27 cellular contexts compared by ENCODE assay signal in the genomic region with DNA sequence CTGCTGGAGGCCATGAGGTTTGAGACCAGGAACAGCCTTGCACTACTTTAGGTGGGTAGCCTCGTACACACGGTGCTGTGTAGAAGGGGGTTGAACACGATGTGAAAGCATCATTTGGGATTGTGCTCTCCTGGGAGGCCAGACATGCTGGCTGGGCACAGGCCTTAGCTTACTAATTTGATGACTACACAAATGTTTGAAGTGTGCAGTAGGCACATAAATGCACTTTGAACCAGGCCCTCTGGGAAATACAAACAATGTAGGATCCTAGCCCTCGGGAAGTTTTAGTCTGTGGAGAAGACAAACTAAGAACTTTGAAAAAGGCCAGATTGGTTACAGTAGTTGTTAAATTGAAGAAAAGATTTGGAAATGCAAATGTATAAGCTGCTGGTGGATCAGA.
"Had no signal": no experiment of that assay in that cellular context is flagged by ENCODE, and none has a peak within 500 bp of the region (broad histone marks: within the 10 kb centered on the region; RNA-seq: fewer than 3 reads in every experiment).

No MANE protein-coding gene starts in this region.

- H3K9me3 Mint-ChIP-seq: stimulated activated effector memory CD8-positive, alpha-beta T cell treated with anti-CD3 and anti-CD28 coated beads, Interleukin-12 subunit alpha, Interleukin-12 subunit beta, amount 100 ng/mL, for 72 hours; type B pancreatic cell had no signal

- H3K27me3 Mint-ChIP-seq: naive thymus-derived CD4-positive, alpha-beta T cell; type B pancreatic cell had no signal

- H3K4me3 ChIP-seq: coronary artery, esophagus squamous epithelium, heart right ventricle, ovary, right atrium auricular region, sigmoid colon, stomach, thyroid gland had no signal

- H3K36me3 ChIP-seq: ovary, right atrium auricular region, thyroid gland had no signal

- H3K4me1 ChIP-seq: esophagus squamous epithelium, sigmoid colon, stomach, thyroid gland had no signal

- H3K27me3 ChIP-seq: esophagus squamous epithelium, heart right ventricle, ovary, right atrium auricular region, sigmoid colon, stomach, thyroid gland had no signal

- H3K4me3 Mint-ChIP-seq: immature natural killer cell; mesothelial cell of epicardium; naive thymus-derived CD4-positive, alpha-beta T cell; nephron; stimulated activated effector memory CD8-positive, alpha-beta T cell treated with anti-CD3 and anti-CD28 coated beads, Interleukin-12 subunit alpha, Interleukin-12 subunit beta, amount 100 ng/mL, for 72 hours; type B pancreatic cell had no signal

- H3K27ac Mint-ChIP-seq: immature natural killer cell; mesothelial cell of epicardium; nephron; stimulated activated effector memory CD8-positive, alpha-beta T cell treated with anti-CD3 and anti-CD28 coated beads, Interleukin-12 subunit alpha, Interleukin-12 subunit beta, amount 100 ng/mL, for 72 hours; type B pancreatic cell had no signal

- DNase-seq: dermis blood vessel endothelial cell; effector memory CD4-positive, alpha-beta T cell; erythroblast; esophagus squamous epithelium; foreskin melanocyte; glutamatergic neuron; heart right ventricle; hypothalamus; immature natural killer cell; kidney glomerular epithelial cell; mesenchymal stem cell; naive thymus-derived CD4-positive, alpha-beta T cell; nucleus accumbens; ovary; posterior cingulate gyrus; sigmoid colon; stimulated activated CD4-positive, alpha-beta T cell treated with anti-CD3 and anti-CD28 coated beads, Interleukin-2, amount 100 ng/mL, for 24 hours; stimulated activated CD4-positive, alpha-beta T cell treated with anti-CD3 and anti-CD28 coated beads, Interleukin-4, amount 100 ng/mL, for 24 hours; stimulated activated naive CD4-positive, alpha-beta T cell treated with Interleukin-2 at 50 U/mL for 16 hours; stomach; thyroid gland had no signal

- H3K27ac ChIP-seq: coronary artery, esophagus squamous epithelium, heart right ventricle, ovary, right atrium auricular region, sigmoid colon, stomach, thyroid gland had no signal

- H3K9me3 ChIP-seq: esophagus squamous epithelium, ovary, thyroid gland had no signal
